3 cellular contexts compared by ENCODE assay signal in the genomic region with DNA sequence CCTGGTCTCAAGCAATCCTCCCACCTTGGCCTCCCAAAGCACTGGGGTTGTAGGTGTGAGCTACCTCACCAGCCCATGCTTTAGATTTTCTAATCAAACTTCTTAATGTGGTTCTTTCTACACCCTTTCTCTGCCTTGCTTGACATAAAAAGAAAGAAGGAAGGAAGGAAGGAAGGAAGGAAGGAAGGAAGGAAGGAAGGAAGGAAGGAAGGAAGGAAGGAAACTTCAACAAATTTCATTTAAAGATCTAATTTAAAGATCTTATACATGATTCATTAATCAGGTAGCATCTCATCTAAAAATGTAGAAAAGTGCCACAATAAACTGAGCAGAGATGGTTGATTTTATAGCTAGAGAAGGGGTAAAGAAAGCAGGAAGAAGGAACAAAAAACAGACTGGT.
"Had no signal": no experiment of that assay in that cellular context is flagged by ENCODE, and none has a peak within 500 bp of the region (broad histone marks: within the 10 kb centered on the region; RNA-seq: fewer than 3 reads in every experiment).

No MANE protein-coding gene starts in this region.

- DNase-seq: GDM1, GF-D8 had no signal

- ATAC-seq: GM12878 had no signal

- H3K4me3 ChIP-seq: GM12878 had no signal
